1 cellular context compared by ENCODE assay signal in the genomic region with DNA sequence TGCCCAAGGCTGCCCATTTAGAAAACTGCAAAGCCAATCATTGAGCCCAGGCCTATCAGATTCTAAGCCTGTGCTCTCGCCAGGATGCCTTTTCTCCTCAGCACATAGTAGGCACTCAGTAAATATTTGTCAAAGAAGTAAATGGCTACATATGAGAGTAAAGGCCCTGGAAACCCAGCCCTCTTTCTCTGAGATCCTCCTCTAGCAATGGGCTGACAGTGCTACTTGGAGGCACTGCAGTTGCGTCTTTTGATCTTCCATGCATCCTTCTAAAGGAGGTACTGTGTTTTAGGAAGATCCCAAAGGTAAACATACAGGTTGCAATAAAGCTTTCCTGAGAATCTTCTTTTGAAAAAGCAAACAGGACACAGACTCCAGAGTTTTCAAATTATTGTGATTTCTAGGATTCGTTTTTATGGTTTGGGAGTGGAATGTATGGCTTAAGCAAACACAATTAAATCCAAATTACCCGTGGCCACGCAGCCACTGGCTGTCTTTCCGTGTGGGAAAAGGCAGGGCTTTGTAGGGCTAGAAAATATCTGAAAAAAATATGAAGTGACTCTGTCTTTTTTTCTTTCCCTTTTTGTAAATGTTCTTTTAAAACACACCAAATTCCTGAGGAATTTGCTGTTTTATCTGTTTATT.
TF ChIP-seq lines count a peak whose summit lies in the region.

No MANE protein-coding gene starts in this region.

TF ChIP-seq in IMR-90, 13 proteins besides CTCF, POLR2A, EP300 and RAD21 (continued from another document):
- TF ChIP-seq USF2 (IDR thresholded peaks at IDR 0.05; ENCODE audit: low read depth, low read length): no peak
- TF ChIP-seq MAFK (IDR thresholded peaks at IDR 0.05; ENCODE audit: low read depth, low read length): no peak
- TF ChIP-seq FOS (IDR thresholded peaks at IDR 0.05; ENCODE audit: low read depth, low read length): no peak
- no peak for TF ChIP-seq CEBPB (IDR thresholded peaks at IDR 0.05; ENCODE audit: low read depth, low read length)
- no peak for TF ChIP-seq SMC3 (IDR thresholded peaks at IDR 0.05; ENCODE audit: low read depth, low read length)
- TF ChIP-seq NFE2L2 (IDR thresholded peaks at IDR 0.05; ENCODE audit: low read depth, low read length): no peak
